24 cellular contexts compared by ENCODE assay signal in the genomic region with DNA sequence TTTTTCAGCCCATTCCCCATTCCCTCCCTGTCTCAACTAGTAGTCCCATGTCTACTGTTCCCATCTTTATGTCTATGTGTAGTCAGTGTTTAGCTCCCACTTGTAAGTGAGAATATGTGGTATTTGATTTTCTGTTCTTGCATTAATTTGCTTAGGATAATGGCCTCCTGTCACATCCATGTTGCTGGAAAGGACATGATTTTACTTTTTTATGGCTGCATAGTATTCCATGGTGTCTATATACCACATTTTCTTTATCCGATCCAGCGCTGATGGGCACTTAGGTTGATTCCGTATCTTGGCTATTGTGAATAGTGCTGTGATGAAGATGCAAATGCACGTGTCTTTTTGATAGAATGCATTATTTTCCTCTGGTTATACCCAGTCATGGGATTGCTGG.
"Had no signal": no experiment of that assay in that cellular context is flagged by ENCODE, and none has a peak within 500 bp of the region (broad histone marks: within the 10 kb centered on the region; RNA-seq: fewer than 3 reads in every experiment).

No MANE protein-coding gene starts in this region.

- H3K79me2 ChIP-seq: parathyroid adenoma had no signal

- H3K9me3 ChIP-seq: ovary, psoas muscle, right lobe of liver, sigmoid colon, stomach, thoracic aorta, thyroid gland, tibial nerve, upper lobe of left lung, vagina had no signal

- H3K4me3 ChIP-seq: neural progenitor cell, ovary, psoas muscle, right lobe of liver, sigmoid colon, stomach, thoracic aorta, thyroid gland, tibial nerve, upper lobe of left lung, vagina had no signal

- FAIRE-seq: small intestine, urothelium cell line had no signal

- DNase-seq: occipital lobe; ovary; posterior cingulate gyrus; psoas muscle; right cardiac atrium; right lobe of liver; sigmoid colon; small intestine; stimulated activated CD4-positive, alpha-beta T cell treated with anti-CD3 and anti-CD28 coated beads, Interleukin-15, amount 100 ng/mL, for 24 hours; stimulated activated CD4-positive, alpha-beta T cell treated with anti-CD3 and anti-CD28 coated beads, Interleukin-2, amount 100 ng/mL, for 24 hours; stimulated activated CD4-positive, alpha-beta T cell treated with anti-CD3 and anti-CD28 coated beads, Interleukin-2, amount 100 ng/mL, for 48 hours; stimulated activated CD4-positive, alpha-beta T cell treated with anti-CD3 and anti-CD28 coated beads, Interleukin-4, amount 100 ng/mL, for 24 hours; stimulated activated naive B cell treated with anti-CD40 and anti-IgM and Interleukin-4, amounts not matched to agents 10 μg/mL and 1 μg/mL and 100 μg/mL, for 72 hours; stimulated activated naive CD4-positive, alpha-beta T cell treated with Interleukin-2 at 50 U/mL for 16 hours; stomach; thyroid gland; upper lobe of left lung had no signal

- H3K4me2 ChIP-seq: neural progenitor cell had no signal

- H2AFZ ChIP-seq: neural progenitor cell, parathyroid adenoma had no signal

- H3K27me3 ChIP-seq: neural progenitor cell, ovary, right lobe of liver, sigmoid colon, stomach, thyroid gland, tibial nerve, upper lobe of left lung, vagina had no signal

- H3K27ac ChIP-seq: neural progenitor cell, ovary, parathyroid adenoma, psoas muscle, right lobe of liver, sigmoid colon, stomach, thoracic aorta, thyroid gland, vagina had no signal

- ATAC-seq: psoas muscle; right lobe of liver; stimulated activated effector memory CD8-positive, alpha-beta T cell treated with anti-CD3 and anti-CD28 coated beads, Interleukin-12 subunit alpha, Interleukin-12 subunit beta, amount 100 ng/mL, for 72 hours; stimulated activated naive B cell treated with anti-CD40 and anti-IgM and Interleukin-4, amounts not matched to agents 10 μg/mL and 1 μg/mL and 100 μg/mL, for 72 hours had no signal

- H3K9ac ChIP-seq: neural progenitor cell, parathyroid adenoma had no signal

- H3K4me1 ChIP-seq: parathyroid adenoma, right lobe of liver, sigmoid colon, thyroid gland had no signal

- H3K36me3 ChIP-seq: neural progenitor cell, ovary, right lobe of liver, sigmoid colon, stomach, thoracic aorta, thyroid gland, tibial nerve, upper lobe of left lung, vagina had no signal
